Comparison of ENCODE assay signal across 17 cellular contexts in the genomic region with DNA sequence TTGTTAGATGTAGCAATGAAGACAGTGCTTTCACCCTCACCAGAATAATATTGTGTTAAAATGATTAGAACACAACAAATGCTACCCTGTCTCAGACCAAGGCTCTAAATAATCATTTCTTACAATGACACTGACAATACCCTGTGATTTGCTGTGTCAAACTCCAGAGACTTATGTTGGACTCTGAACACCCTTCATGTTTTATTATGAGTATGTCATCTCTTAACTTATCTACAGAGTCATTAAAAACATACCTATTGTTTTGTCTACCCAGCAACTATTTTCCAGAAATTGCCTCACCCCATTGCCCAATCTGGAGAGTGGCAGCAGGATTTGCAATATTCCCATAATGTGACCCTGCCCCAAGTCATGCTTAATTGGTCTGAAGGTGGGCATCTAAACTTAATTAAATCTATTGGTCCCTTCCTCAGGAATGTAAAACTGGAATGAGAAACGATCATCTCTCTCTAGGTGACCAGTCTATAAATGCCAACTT. TPM values are rescaled to one million over a fixed set of nuclear protein-coding genes. Genes with fewer than 3 reads are reported as not detected.
DNase-seq lines count a peak whose midpoint lies in the region; ATAC-seq, FAIRE-seq and TF ChIP-seq lines count a peak whose summit lies in the region.
"Had no signal": no experiment of that assay in that cellular context is flagged by ENCODE, and none has a peak within 500 bp of the region (broad histone marks: within the 10 kb centered on the region; RNA-seq: fewer than 3 reads in every experiment).

No MANE protein-coding gene starts in this region.

- no peak overlapping the region for H2AFZ ChIP-seq in HepG2 (ENCODE audit: low read length)
- no peak overlapping the region for H2AFZ ChIP-seq in GM12878 (ENCODE audit: control insufficient read depth, low read depth, low read length)

- H3K9ac ChIP-seq in HepG2 (ENCODE audit: insufficient read depth, low read depth, low read length) (no peak overlapping the region), GM12878 (ENCODE audit: control insufficient read depth, insufficient read depth, low read length) (no peak overlapping the region)

- TF ChIP-seq POLR2A in HepG2 (IDR thresholded peaks at IDR 0.05; ENCODE audit: insufficient read depth in 1 of 2, low read depth in 2 of 2, low read length in 2 of 2), result no peak
- TF ChIP-seq POLR2A in right lobe of liver (IDR thresholded peaks at IDR 0.05), result no peak
- no peak for TF ChIP-seq POLR2A in GM12878 (IDR thresholded peaks at IDR 0.05; ENCODE audit: low read depth, low read length)

- ATAC-seq in HepG2 (no peak), right lobe of liver (no peak), GM12878 (no peak), left colon (peak; percentile 96)

- FAIRE-seq in HepG2 (lab: Jason Lieb, UNC) (no peak), GM12878 (lab: Jason Lieb, UNC) (peak; percentile 52)
- FAIRE-seq: D721Med had no signal

- H3K4me2 ChIP-seq in HepG2 (ENCODE audit: low read depth, low read length), result no peak overlapping the region
- H3K4me2 ChIP-seq in GM12878 (ENCODE audit: control insufficient read depth, insufficient read depth), result no peak overlapping the region

- SMC1A ChIA-PET in GM12878 (lab: Charles Lee; ENCODE audit: uncharacterized antibody, unreplicated experiment), result interaction anchor here (0.6 to 2.0 kb wide), 5 partner anchors 10 to 53 kb away, joined by 3 to 8 read pairs (median 4); no protein-coding TSS in a partner anchor

- 56% methylated on average over 1 of the region's 1 CpG for WGBS in HepG2 (ENCODE audit: low lambda C conversion rate)
- WGBS in right lobe of liver (ENCODE audit: insufficient coverage, low coverage, low lambda C conversion rate, missing lambda C conversion rate), result 83% methylated on average over 1 of the region's 1 CpG
- 100% methylated on average over 1 of the region's 1 CpG for WGBS in GM12878 (ENCODE audit: insufficient coverage, insufficient replicate concordance, low lambda C conversion rate, missing lambda C conversion rate)

- H3K36me3 ChIP-seq in HepG2 (replicated peaks in 1 of 2; ENCODE audit: control insufficient read depth in 1 of 2, insufficient read depth in 2 of 2, low read length in 2 of 2) (no peaks in the 10 kb centered on the region), right lobe of liver (no peaks in the 10 kb centered on the region), GM12878 (ENCODE audit: control insufficient read depth in 2 of 2, insufficient read depth in 2 of 2, low read length in 1 of 2) (no peaks in the 10 kb centered on the region)

- BruUV-seq in HepG2 (replicated peaks; lab: Mats Ljungman, UMichigan) (no TSS peak), GM12878 (replicated peaks; lab: Mats Ljungman, UMichigan) (no TSS peak)

- intact Hi-C loops in HepG2 (cut with micrococcal nuclease; ENCODE audit: unreplicated experiment) (no loop called here), right lobe of liver (cut with DNase I) (no loop called here), GM12878 (cut with micrococcal nuclease; ENCODE audit: unreplicated experiment) (no loop called here), left colon (cut with DNase I, micrococcal nuclease) (no loop called here)

- H3K4me3 ChIP-seq in HepG2 (replicated peaks in 1 of 3; ENCODE audit: insufficient read depth in 1 of 3, low read depth in 2 of 3, low read length in 3 of 3) (no peak overlapping the region), right lobe of liver (no peak overlapping the region), GM12878 (no peak overlapping the region)

- no peaks in the 10 kb centered on the region for H3K9me3 ChIP-seq in HepG2 (ENCODE audit: low read length)
- H3K9me3 ChIP-seq in right lobe of liver, result no peaks in the 10 kb centered on the region
- peaks cover 8% of the 10 kb centered on the region; the same call in 2 of the 3 replicates for H3K9me3 ChIP-seq in GM12878 (replicated peaks; ENCODE audit: control insufficient read depth, insufficient read depth, low read length)

- H3K4me1 ChIP-seq in HepG2 (ENCODE audit: insufficient read depth, low read length) (0 out of 2 replicates have a peak, but pooled peaks cover 7% of the 10 kb centered on the region), right lobe of liver (no peaks in the 10 kb centered on the region), GM12878 (ENCODE audit: control insufficient read depth, insufficient read depth, low read length) (peaks cover 12% of the 10 kb centered on the region)

- DNase-seq in HepG2 (ENCODE audit: low spot score) (no peak), right lobe of liver (no peak), GM12878 (ENCODE audit: low read depth, low spot score) (no peak), left colon (no peak), Kasumi-1 (lab: John Stamatoyannopoulos, UW) (no peak), AML-193 (lab: John Stamatoyannopoulos, UW) (no peak), HUDEP-2 (lab: John Stamatoyannopoulos, UW; ENCODE audit: unreplicated experiment in 76 of 76) (no peak)
- DNase-seq: CD4-positive, alpha-beta memory T cell; DMS79 treated with DMSO at 0.1 percent for 48 hours; H9; NCI-H1417 treated with DMSO at 0.1 percent for 48 hours; NCI-H2029; NCI-H2171; NCI-H446 treated with DMSO at 0.1 percent for 48 hours; OCI-M1; SIG-M5 had no signal

- TF ChIP-seq EP300 in HepG2 (IDR thresholded peaks at IDR 0.05; ENCODE audit: low read depth in 2 of 2, low read length in 2 of 2) (no peak), HepG2 (CRISPR knock-in tag; IDR thresholded peaks at IDR 0.05; ENCODE audit: borderline replicate concordance) (no peak), GM12878 (IDR thresholded peaks at IDR 0.05; ENCODE audit: borderline replicate concordance in 1 of 2, control insufficient read depth in 1 of 2, low read depth in 2 of 2, low read length in 2 of 2) (no peak)

- TF ChIP-seq CTCF in HepG2 (CRISPR knock-in tag; IDR thresholded peaks at IDR 0.05) (no peak), right lobe of liver (IDR thresholded peaks at IDR 0.05) (no peak), GM12878 (IDR thresholded peaks at IDR 0.05 in 2 of 3, conservative IDR thresholded peaks at IDR 0.05 in 1 of 3; ENCODE audit: control insufficient read depth in 2 of 3, extremely low read depth in 1 of 3, insufficient read depth in 1 of 3, low read depth in 3 of 3, low read length in 3 of 3) (no peak)

- POLR2A ChIA-PET in HepG2 (lab: Yijun Ruan, JAX), result no interaction called here
- POLR2A ChIA-PET in GM12878 (lab: Charles Lee), result interaction anchor here (0.8 kb wide), 1 partner anchor 23 kb away, joined by 4 read pairs; a partner anchor contains a TSS

- TF ChIP-seq RAD21 in HepG2 (CRISPR knock-in tag; IDR thresholded peaks at IDR 0.05), result no peak
- TF ChIP-seq RAD21 in GM12878 (IDR thresholded peaks at IDR 0.05; ENCODE audit: insufficient read depth, low read depth, low read length), result no peak

- H4K20me1 ChIP-seq in HepG2 (ENCODE audit: insufficient read depth, low read length) (no peaks in the 10 kb centered on the region), GM12878 (ENCODE audit: control insufficient read depth, insufficient read depth) (no peaks in the 10 kb centered on the region)

- in situ Hi-C loops in HepG2 (cut with HindIII; ENCODE audit: extremely low pct_ligation_motif_present, low pct_unique_long_range_greater_than_20kb) (no loop called here), GM12878 (cut with MboI) (no loop called here)

- RAD21 ChIA-PET in GM12878 (lab: Charles Lee; ENCODE audit: unreplicated experiment), result no interaction called here

- H3K27me3 ChIP-seq in HepG2 (ENCODE audit: control insufficient read depth in 1 of 2, insufficient read depth in 2 of 2, low read length in 2 of 2), result no peaks in the 10 kb centered on the region
- H3K27me3 ChIP-seq in right lobe of liver, result no peaks in the 10 kb centered on the region
- H3K27me3 ChIP-seq in GM12878 (replicated peaks in 1 of 2; ENCODE audit: control insufficient read depth in 2 of 2, insufficient read depth in 2 of 2, low read length in 1 of 2), result no peaks in the 10 kb centered on the region

- no peaks in the 10 kb centered on the region for H3K79me2 ChIP-seq in HepG2 (ENCODE audit: insufficient read depth, low read length)
- H3K79me2 ChIP-seq in GM12878 (ENCODE audit: control insufficient read depth, insufficient read depth, low read length), result no peaks in the 10 kb centered on the region

- H3K27ac ChIP-seq in HepG2 (ENCODE audit: extremely low read length, insufficient read depth, low read length) (no peak overlapping the region), right lobe of liver (no peak overlapping the region), GM12878 (ENCODE audit: control insufficient read depth, insufficient read depth) (no peak overlapping the region)

- CTCF ChIA-PET in HepG2 (lab: Yijun Ruan, JAX; ENCODE audit: low intra/inter-chr PET ratio, low total read pairs), result no interaction called here
- CTCF ChIA-PET in GM12878 (lab: Yijun Ruan, JAX), result interaction anchor here (1.9 kb wide), 1 partner anchor 18 kb away, joined by 5 read pairs; no protein-coding TSS in a partner anchor

RNA-seq across cellular contexts. Expression of a gene that starts 23.0 kb away (rescaled TPM):
- 19.2 and 36.4 TPM in 2 replicates for total RNA-seq in HepG2 (2016; rRNA removed; fragmentation: Illumina TruSeq; extraction: Trizol)
- total RNA-seq in HepG2 (2016; cell fraction: cytosol; rRNA removed; fragmentation: Illumina TruSeq; extraction: Trizol; ENCODE audit: low read depth), result 6.8 and 7.9 TPM in 2 replicates
- total RNA-seq in HepG2 (2016; cell fraction: insoluble cytoplasmic fraction; rRNA removed; fragmentation: Illumina TruSeq; extraction: Trizol), result 18.4 and 35.5 TPM in 2 replicates
- 15.2 and 17.0 TPM in 2 replicates for total RNA-seq in HepG2 (2016; cell fraction: membrane; rRNA removed; fragmentation: Illumina TruSeq; extraction: Trizol)
- total RNA-seq in HepG2 (2016; cell fraction: nucleus; rRNA removed; fragmentation: Illumina TruSeq; extraction: Trizol), result 21.0 and 22.1 TPM in 2 replicates
- polyA plus RNA-seq in HepG2 (2011; rRNA removed), result 6.8 and 8.5 TPM in 2 replicates
- polyA plus RNA-seq in HepG2 (2011; cell fraction: cytosol; rRNA removed), result 4.3 and 6.7 TPM in 2 replicates
- 4.7 and 6.9 TPM in 2 replicates for polyA plus RNA-seq in HepG2 (2011; cell fraction: nucleus; rRNA removed)
- 17.8 and 18.0 TPM in 2 replicates for polyA plus RNA-seq in HepG2 (2012)
- polyA plus RNA-seq in HepG2 (2016; cell fraction: cytosol; fragmentation: Illumina TruSeq; extraction: Trizol; ENCODE audit: low read depth), result 3.1 and 3.2 TPM in 2 replicates
- 30.8 and 31.3 TPM in 2 replicates for polyA plus RNA-seq in HepG2 (2016; cell fraction: insoluble cytoplasmic fraction; fragmentation: Illumina TruSeq; extraction: Trizol; ENCODE audit: low read depth)
- 6.1 and 8.6 TPM in 2 replicates for polyA plus RNA-seq in HepG2 (2016; cell fraction: membrane; fragmentation: Illumina TruSeq; extraction: Trizol; ENCODE audit: low read depth)
- polyA plus RNA-seq in HepG2 (2016; cell fraction: nucleus; fragmentation: Illumina TruSeq; extraction: Trizol; ENCODE audit: insufficient read depth, low read depth), result 17.1 and 18.4 TPM in 2 replicates
- polyA minus RNA-seq in HepG2 (2011; rRNA and poly(A)+ RNA removed; ENCODE audit: low replicate concordance), result 7.8 and 18.7 TPM in 2 replicates
- polyA minus RNA-seq in HepG2 (2011; cell fraction: cytosol; rRNA and poly(A)+ RNA removed), result 15.8 and 16.6 TPM in 2 replicates
- polyA minus RNA-seq in HepG2 (2011; cell fraction: nucleus; rRNA and poly(A)+ RNA removed), result 14.9 and 23.4 TPM in 2 replicates
- total RNA-seq in right lobe of liver, result 10 to 100 TPM in 1 of 6 experiments, 1 to 10 TPM in 5; 4.9 to 10.2 (median 6.7) TPM
- 118 and 141 TPM in 2 replicates for total RNA-seq in GM12878 (2013; cell fraction: nucleolus; rRNA removed)
- total RNA-seq in GM12878 (2014; rRNA removed), result 55.2 and 69.2 TPM in 2 replicates
- 97.3 and 97.9 TPM in 2 replicates for total RNA-seq in GM12878 (2014; rRNA removed; fragmentation: Illumina TruSeq; extraction: Trizol)
- total RNA-seq in GM12878 (2021), result 81.0 and 82.1 TPM in 2 replicates
- polyA plus RNA-seq in GM12878 (2011; ENCODE audit: low read depth), result 31.2 TPM
- polyA plus RNA-seq in GM12878 (2011; rRNA removed), result 78.1 and 121 TPM in 2 replicates
- polyA plus RNA-seq in GM12878 (2011; cell fraction: cytosol; rRNA removed), result 33.0 and 42.8 TPM in 2 replicates
- 44.1 and 58.5 TPM in 2 replicates for polyA plus RNA-seq in GM12878 (2011; cell fraction: nucleus; rRNA removed)
- polyA plus RNA-seq in GM12878 (2012), result 37.7 and 55.1 TPM in 2 replicates
- polyA plus RNA-seq in GM12878 (2014; fragmentation: Illumina TruSeq; extraction: Trizol), result 124 and 140 TPM in 2 replicates
- 10 to 100 TPM; 35.9 to 36.9 TPM for polyA plus RNA-seq in GM12878 (2014; fragmentation: Nextera tagmentation; extraction: Ambion mirVana)
- polyA plus RNA-seq in GM12878 (2014; rRNA removed), result 44.2 and 54.3 TPM in 2 replicates
- polyA plus RNA-seq in GM12878 (2016; fragmentation: Nextera tagmentation; extraction: Ambion mirVana), result 100 to 1,000 TPM in 1 of 2 experiments, 10 to 100 TPM in 1; 93.1 to 106 TPM
- 73.4 and 117 TPM in 2 replicates for polyA minus RNA-seq in GM12878 (2011; rRNA and poly(A)+ RNA removed)
- 51.3 and 63.9 TPM in 2 replicates for polyA minus RNA-seq in GM12878 (2011; cell fraction: cytosol; rRNA and poly(A)+ RNA removed)
- polyA minus RNA-seq in GM12878 (2011; cell fraction: nucleus; rRNA and poly(A)+ RNA removed), result 35.1 and 43.3 TPM in 2 replicates
- total RNA-seq in left colon, result 10 to 100 TPM; 30.6 to 46.9 TPM
